ENCODE assay signal across 10 cellular contexts in genomic region chr16:66986559-66986958, GRCh38.
DNase-seq lines count a peak whose midpoint lies in the region; ATAC-seq lines count a peak whose summit lies in the region.
"Had no signal": no experiment of that assay in that cellular context is flagged by ENCODE, and none has a peak within 500 bp of the region (broad histone marks: within the 10 kb centered on the region; RNA-seq: fewer than 3 reads in every experiment).

No MANE protein-coding gene starts in this region.

- H3K9me3 Mint-ChIP-seq in stimulated activated effector memory CD8-positive, alpha-beta T cell treated with anti-CD3 and anti-CD28 coated beads, Interleukin-12 subunit alpha, Interleukin-12 subunit beta, amount 100 ng/mL, for 72 hours: no peaks in the 10 kb centered on the region

- peaks cover 55% of the 10 kb centered on the region for H3K4me1 Mint-ChIP-seq in stimulated activated effector memory CD8-positive, alpha-beta T cell treated with anti-CD3 and anti-CD28 coated beads, Interleukin-12 subunit alpha, Interleukin-12 subunit beta, amount 100 ng/mL, for 72 hours

- peak overlapping the region; percentile 64 for H3K4me3 Mint-ChIP-seq in stimulated activated effector memory CD8-positive, alpha-beta T cell treated with anti-CD3 and anti-CD28 coated beads, Interleukin-12 subunit alpha, Interleukin-12 subunit beta, amount 100 ng/mL, for 72 hours

- DNase-seq in stimulated activated effector memory CD8-positive, alpha-beta T cell treated with anti-CD3 and anti-CD28 coated beads, Interleukin-12 subunit alpha, Interleukin-12 subunit beta, amount 100 ng/mL, for 72 hours (ENCODE audit: low spot score in 2 of 2): no peak
- no peak for DNase-seq in stimulated activated CD4-positive, alpha-beta T cell treated with anti-CD3 and anti-CD28 coated beads, Interleukin-2, amount 100 ng/mL, for 48 hours
- DNase-seq: activated effector memory CD4-positive, alpha-beta T cell treated with Interleukin-2 at 50 U/mL for 16 hours; cerebellar nuclear complex; erythroblast; hippocampal formation; KBM-7; NCI-H1694; NCI-H748 treated with DMSO at 0.1 percent for 48 hours; Right ventricle myocardium superior had no signal

- no peak for ATAC-seq in stimulated activated effector memory CD8-positive, alpha-beta T cell treated with anti-CD3 and anti-CD28 coated beads, Interleukin-12 subunit alpha, Interleukin-12 subunit beta, amount 100 ng/mL, for 72 hours

- peak overlapping the region; percentile 99 for H3K27ac Mint-ChIP-seq in stimulated activated effector memory CD8-positive, alpha-beta T cell treated with anti-CD3 and anti-CD28 coated beads, Interleukin-12 subunit alpha, Interleukin-12 subunit beta, amount 100 ng/mL, for 72 hours

- peaks cover 15% of the 10 kb centered on the region for H3K36me3 Mint-ChIP-seq in stimulated activated effector memory CD8-positive, alpha-beta T cell treated with anti-CD3 and anti-CD28 coated beads, Interleukin-12 subunit alpha, Interleukin-12 subunit beta, amount 100 ng/mL, for 72 hours
